ENCODE assay signal across 12 cellular contexts in genomic region chrX:70988425-70988824, GRCh38. TPM values are rescaled to one million over a fixed set of nuclear protein-coding genes. Genes with fewer than 3 reads are reported as not detected.
"Had no signal": no experiment of that assay in that cellular context is flagged by ENCODE, and none has a peak within 500 bp of the region (broad histone marks: within the 10 kb centered on the region; RNA-seq: fewer than 3 reads in every experiment).

No MANE protein-coding gene starts in this region.

- FAIRE-seq: H1, H54 had no signal

- H3K9me3 ChIP-seq: HAP-1 had no signal

- DNase-seq: GM23248, GOT3, H7, H9, HCEC 1CT, HFFc6 had no signal

- H3K4me3 Mint-ChIP-seq: GM23338, H9, HFFc6 had no signal

- H2AFZ ChIP-seq: GM23248, GM23338 had no signal

- H3K27ac Mint-ChIP-seq: GM23338, H9, HFFc6 had no signal

- H3K9ac ChIP-seq: GM23248 had no signal

- H3K36me3 ChIP-seq: HAP-1 had no signal

- H3K4me2 ChIP-seq: GM23338 had no signal

- H3K27ac ChIP-seq: GM23248 had no signal

- H3K4me1 Mint-ChIP-seq: H9 had no signal

- H3K4me3 ChIP-seq: GM23248, GM23338, HAP-1 had no signal

- ATAC-seq: GM23338, HCT116 had no signal

RNA-seq across cellular contexts. Expression of gene SLC7A3, which starts 57.5 kb away (rescaled TPM):
- total RNA-seq: H4, HFFc6 had no signal
- polyA plus RNA-seq: GM23248 had no signal
